9 cellular contexts compared by ENCODE assay signal in the genomic region with DNA sequence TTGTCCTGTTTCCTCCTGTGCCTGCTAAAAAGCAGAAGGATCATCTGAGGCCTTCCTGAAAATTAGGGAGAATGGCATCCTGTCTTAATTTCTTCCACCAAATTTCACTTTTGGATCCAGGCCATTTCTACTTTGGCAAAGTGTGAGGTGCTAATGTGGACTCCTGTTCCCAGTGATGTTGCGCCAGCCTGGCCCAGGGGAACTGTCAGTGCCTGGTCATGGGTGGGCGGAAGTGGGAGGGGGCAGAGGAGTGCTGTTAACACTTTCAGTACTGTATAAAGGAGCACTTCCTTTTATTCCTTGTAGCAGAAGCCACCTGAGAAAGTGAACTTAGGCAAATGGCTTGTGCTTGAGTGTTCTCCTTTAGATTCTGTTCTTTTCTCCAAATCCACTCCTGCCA. TPM values are rescaled to one million over a fixed set of nuclear protein-coding genes. Genes with fewer than 3 reads are reported as not detected.
DNase-seq lines count a peak whose midpoint lies in the region; ATAC-seq and TF ChIP-seq lines count a peak whose summit lies in the region.
"Had no signal": no experiment of that assay in that cellular context is flagged by ENCODE, and none has a peak within 500 bp of the region (broad histone marks: within the 10 kb centered on the region; RNA-seq: fewer than 3 reads in every experiment).

No MANE protein-coding gene starts in this region.

- H3K4me3 Mint-ChIP-seq in stimulated activated naive B cell treated with anti-CD40 and anti-IgM and Interleukin-4, amounts not matched to agents 10 μg/mL and 1 μg/mL and 100 μg/mL, for 72 hours, result peak overlapping the region; percentile 9 to 28

- peak; percentile 93 for ATAC-seq in Right ventricle myocardium superior (ENCODE audit: poor library complexity)
- ATAC-seq in stimulated activated naive B cell treated with anti-CD40 and anti-IgM and Interleukin-4, amounts not matched to agents 10 μg/mL and 1 μg/mL and 100 μg/mL, for 72 hours (replicated peaks), result peak; percentile 93 to 94
- ATAC-seq: A549 had no signal

- POLR2A ChIA-PET in HEK293T (lab: Yijun Ruan, JAX), result interaction anchor here (1.9 kb wide), 1 partner anchor 34 kb away, joined by 11 read pairs; no protein-coding TSS in a partner anchor

- no peaks in the 10 kb centered on the region for H3K36me3 Mint-ChIP-seq in stimulated activated naive B cell treated with anti-CD40 and anti-IgM and Interleukin-4, amounts not matched to agents 10 μg/mL and 1 μg/mL and 100 μg/mL, for 72 hours

- peak overlapping the region; percentile 81 for H3K27ac Mint-ChIP-seq in stimulated activated naive B cell treated with anti-CD40 and anti-IgM and Interleukin-4, amounts not matched to agents 10 μg/mL and 1 μg/mL and 100 μg/mL, for 72 hours

- peaks cover 17 to 19% of the 10 kb centered on the region in 2 donors for H3K4me1 Mint-ChIP-seq in stimulated activated naive B cell treated with anti-CD40 and anti-IgM and Interleukin-4, amounts not matched to agents 10 μg/mL and 1 μg/mL and 100 μg/mL, for 72 hours

- intact Hi-C loops in Right ventricle myocardium superior (cut with DNase I), result no loop called here

- DNase-seq in NCI-H1092 treated with DMSO at 0.1 percent for 48 hours (lab: John Stamatoyannopoulos, UW) (peak; percentile 43), NCI-H1092 (lab: John Stamatoyannopoulos, UW) (no peak), NCI-H1694 (lab: John Stamatoyannopoulos, UW) (peak; percentile 85), Right ventricle myocardium superior (peak; percentile 84), NCI-H128 (lab: John Stamatoyannopoulos, UW; ENCODE audit: unreplicated experiment) (no peak), NCI-H345 (lab: John Stamatoyannopoulos, UW) (no peak), HEK293T (ENCODE audit: extremely low spot score) (no peak)
- DNase-seq in stimulated activated naive B cell treated with anti-CD40 and anti-IgM and Interleukin-4, amounts not matched to agents 10 μg/mL and 1 μg/mL and 100 μg/mL, for 72 hours, result peak; percentile 13

- no peaks in the 10 kb centered on the region for H3K27me3 Mint-ChIP-seq in stimulated activated naive B cell treated with anti-CD40 and anti-IgM and Interleukin-4, amounts not matched to agents 10 μg/mL and 1 μg/mL and 100 μg/mL, for 72 hours

- CTCF ChIA-PET in HEK293T (lab: Yijun Ruan, JAX), result interaction anchor here (5.8 kb wide), 1 partner anchor 21 kb away, joined by 24 read pairs; a partner anchor contains a TSS

- no peaks in the 10 kb centered on the region for H3K9me3 Mint-ChIP-seq in stimulated activated naive B cell treated with anti-CD40 and anti-IgM and Interleukin-4, amounts not matched to agents 10 μg/mL and 1 μg/mL and 100 μg/mL, for 72 hours

TF ChIP-seq in HEK293T, 16 proteins besides CTCF, POLR2A, EP300 and RAD21:
- TF ChIP-seq ZNF384 (IDR thresholded peaks at IDR 0.05) (no peak), ELF4 (IDR thresholded peaks at IDR 0.05) (no peak), L3MBTL2 (conservative IDR thresholded peaks at IDR 0.05) (no peak), SUZ12 (IDR thresholded peaks at IDR 0.05) (no peak), ARNT (IDR thresholded peaks at IDR 0.05) (no peak), NFRKB (IDR thresholded peaks at IDR 0.05) (no peak)
- TF ChIP-seq, protein P1, sequence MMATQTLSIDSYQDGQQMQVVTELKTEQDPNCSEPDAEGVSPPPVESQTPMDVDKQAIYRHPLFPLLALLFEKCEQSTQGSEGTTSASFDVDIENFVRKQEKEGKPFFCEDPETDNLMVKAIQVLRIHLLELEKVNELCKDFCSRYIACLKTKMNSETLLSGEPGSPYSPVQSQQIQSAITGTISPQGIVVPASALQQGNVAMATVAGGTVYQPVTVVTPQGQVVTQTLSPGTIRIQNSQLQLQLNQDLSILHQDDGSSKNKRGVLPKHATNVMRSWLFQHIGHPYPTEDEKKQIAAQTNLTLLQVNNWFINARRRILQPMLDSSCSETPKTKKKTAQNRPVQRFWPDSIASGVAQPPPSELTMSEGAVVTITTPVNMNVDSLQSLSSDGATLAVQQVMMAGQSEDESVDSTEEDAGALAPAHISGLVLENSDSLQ (IDR thresholded peaks at IDR 0.05), result no peak

RNA-seq across cellular contexts. Expression of gene ELAPOR1, which starts 19.9 kb away (rescaled TPM):
- total RNA-seq in Right ventricle myocardium superior, result 0.19 TPM

RNA-seq across cellular contexts. Expression of gene TMEM167B, which starts 43.3 kb away (rescaled TPM):
- total RNA-seq in Right ventricle myocardium superior, result 31.1 TPM

RNA-seq across cellular contexts. Expression of gene TAF13, which starts 58.0 kb away (rescaled TPM):
- 56.9 TPM for total RNA-seq in Right ventricle myocardium superior

Comparison
In these comparisons a context has a peak if more than half of its experiments do, and no peak if none do; other contexts are left out.
1. DNase-seq: peak in NCI-H1092 treated with DMSO at 0.1 percent for 48 hours (single experiment), NCI-H1694 (single experiment), Right ventricle myocardium superior (single experiment) and stimulated activated naive B cell treated with anti-CD40 and anti-IgM and Interleukin-4, amounts not matched to agents 10 μg/mL and 1 μg/mL and 100 μg/mL, for 72 hours (single experiment); none in NCI-H1092 (single experiment), NCI-H128 (single experiment), NCI-H345 (single experiment) and HEK293T (single experiment).